ENCODE assay signal across 20 cellular contexts in genomic region chr12:69026341-69026740, GRCh38.
"Had no signal": no experiment of that assay in that cellular context is flagged by ENCODE, and none has a peak within 500 bp of the region (broad histone marks: within the 10 kb centered on the region; RNA-seq: fewer than 3 reads in every experiment).

No MANE protein-coding gene starts in this region.

- H3K4me1 Mint-ChIP-seq: activated naive CD4-positive, alpha-beta T cell treated with anti-CD3 and anti-CD28 coated beads, Interleukin-2, amount 50 U/mL, for 24 hours; natural killer cell; stimulated activated memory B cell treated with anti-CD40 and anti-IgM and Interleukin-4, amounts not matched to agents 10 μg/mL and 1 μg/mL and 100 μg/mL, for 72 hours had no signal

- H3K4me3 Mint-ChIP-seq: activated naive CD4-positive, alpha-beta T cell treated with anti-CD3 and anti-CD28 coated beads, Interleukin-2, amount 50 U/mL, for 24 hours; activated T-cell treated with anti-CD3 and anti-CD28 coated beads, Interleukin-2, amount 50 U/mL, for 4 hours; memory B cell; natural killer cell; stimulated activated memory B cell treated with anti-CD40 and anti-IgM and Interleukin-4, amounts not matched to agents 10 μg/mL and 1 μg/mL and 100 μg/mL, for 72 hours had no signal

- H3K27me3 Mint-ChIP-seq: activated naive CD4-positive, alpha-beta T cell treated with anti-CD3 and anti-CD28 coated beads, Interleukin-2, amount 50 U/mL, for 24 hours; stimulated activated memory B cell treated with anti-CD40 and anti-IgM and Interleukin-4, amounts not matched to agents 10 μg/mL and 1 μg/mL and 100 μg/mL, for 72 hours had no signal

- H3K36me3 ChIP-seq: adrenal gland, left lung, neutrophil, thyroid gland, WERI-Rb-1 had no signal

- H3K9me3 Mint-ChIP-seq: activated naive CD4-positive, alpha-beta T cell treated with anti-CD3 and anti-CD28 coated beads, Interleukin-2, amount 50 U/mL, for 24 hours; activated T-cell treated with anti-CD3 and anti-CD28 coated beads, Interleukin-2, amount 50 U/mL, for 4 hours; memory B cell; natural killer cell; stimulated activated memory B cell treated with anti-CD40 and anti-IgM and Interleukin-4, amounts not matched to agents 10 μg/mL and 1 μg/mL and 100 μg/mL, for 72 hours had no signal

- H3K27ac ChIP-seq: adrenal gland, left lung, neutrophil, parathyroid adenoma, thyroid gland, WERI-Rb-1 had no signal

- H3K27ac Mint-ChIP-seq: activated naive CD4-positive, alpha-beta T cell treated with anti-CD3 and anti-CD28 coated beads, Interleukin-2, amount 50 U/mL, for 24 hours; memory B cell; natural killer cell; stimulated activated memory B cell treated with anti-CD40 and anti-IgM and Interleukin-4, amounts not matched to agents 10 μg/mL and 1 μg/mL and 100 μg/mL, for 72 hours had no signal

- FAIRE-seq: kidney, urothelium cell line had no signal

- H3K36me3 Mint-ChIP-seq: activated naive CD4-positive, alpha-beta T cell treated with anti-CD3 and anti-CD28 coated beads, Interleukin-2, amount 50 U/mL, for 24 hours; memory B cell; natural killer cell; stimulated activated memory B cell treated with anti-CD40 and anti-IgM and Interleukin-4, amounts not matched to agents 10 μg/mL and 1 μg/mL and 100 μg/mL, for 72 hours had no signal

- H3K4me3 ChIP-seq: adrenal gland, left lung, thyroid gland had no signal

- H3K4me1 ChIP-seq: adrenal gland, parathyroid adenoma, thyroid gland had no signal

- H3K9ac ChIP-seq: parathyroid adenoma had no signal

- ATAC-seq: activated T-cell treated with anti-CD3 and anti-CD28 coated beads, Interleukin-2, amount 50 U/mL, for 4 hours; esophagus mucosa; left lung; natural killer cell; stimulated activated memory B cell treated with anti-CD40 and anti-IgM and Interleukin-4, amounts not matched to agents 10 μg/mL and 1 μg/mL and 100 μg/mL, for 72 hours had no signal

- H3K27me3 ChIP-seq: adrenal gland, left lung, neutrophil, thyroid gland had no signal

- H3K9me3 ChIP-seq: adrenal gland, left lung, neutrophil, thyroid gland had no signal

- DNase-seq: activated CD4-positive, alpha-beta T cell treated with anti-CD3 and anti-CD28 coated beads, Interleukin-2, amount 50 U/mL, for 48 hours; activated effector memory CD4-positive, alpha-beta T cell treated with anti-CD3 and anti-CD28 coated beads, Interleukin-2, amount 50 U/mL, for 16 hours; activated T-cell treated with anti-CD3 and anti-CD28 coated beads, Interleukin-2, amount 50 U/mL, for 4 hours; caudate nucleus; foreskin fibroblast; hippocampal formation; kidney; left lung; natural killer cell; stimulated activated CD4-positive, alpha-beta T cell treated with anti-CD3 and anti-CD28 coated beads, Interleukin-12 subunit alpha, Interleukin-12 subunit beta, amount 100 ng/mL, for 4 hours; thyroid gland; WERI-Rb-1 had no signal
